Comparison of ENCODE assay signal across 21 cellular contexts in the genomic region with DNA sequence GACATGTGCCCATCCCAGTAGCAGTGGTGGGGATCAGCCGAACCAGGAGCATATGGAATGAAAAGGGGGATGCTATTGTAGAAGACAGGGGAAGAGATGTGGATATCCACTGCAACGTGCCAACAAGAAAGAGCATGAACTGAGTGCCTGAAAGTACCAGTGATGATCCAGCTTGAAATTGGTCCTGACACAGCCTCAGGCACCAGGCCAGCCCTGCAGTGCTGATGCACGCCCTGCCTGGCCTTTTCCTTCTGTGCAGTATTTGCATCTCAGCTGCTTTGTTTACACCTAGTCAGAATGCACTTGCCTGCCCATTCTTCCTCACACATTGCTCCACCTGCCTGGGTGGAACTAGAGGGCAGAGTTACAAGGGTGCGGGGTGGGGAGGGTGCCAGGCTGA. TPM values are rescaled to one million over a fixed set of nuclear protein-coding genes. Genes with fewer than 3 reads are reported as not detected.
DNase-seq lines count a peak whose midpoint lies in the region; ATAC-seq and TF ChIP-seq lines count a peak whose summit lies in the region.
"Had no signal": no experiment of that assay in that cellular context is flagged by ENCODE, and none has a peak within 500 bp of the region (broad histone marks: within the 10 kb centered on the region; RNA-seq: fewer than 3 reads in every experiment).

No MANE protein-coding gene starts in this region.

- no peak overlapping the region for H3K9ac ChIP-seq in SK-N-SH

- H3K9me2 ChIP-seq in SK-N-SH = no peaks in the 10 kb centered on the region

- no peaks in the 10 kb centered on the region for H3K79me2 ChIP-seq in SK-N-SH (ENCODE audit: insufficient read depth)

- H3K9me3 ChIP-seq in SK-N-SH = no peaks in the 10 kb centered on the region
- no peaks in the 10 kb centered on the region for H3K9me3 ChIP-seq in mucosa of descending colon
- no peaks in the 10 kb centered on the region for H3K9me3 ChIP-seq in psoas muscle
- H3K9me3 ChIP-seq: gastroesophageal sphincter, lower lobe of right lung had no signal

- H3K27me3 ChIP-seq in SK-N-SH (ENCODE audit: insufficient read depth) (no peaks in the 10 kb centered on the region), psoas muscle (ENCODE audit: insufficient read depth in 3 of 3, low read length in 2 of 3) (no peaks in the 10 kb centered on the region)
- H3K27me3 ChIP-seq: gastroesophageal sphincter had no signal

- TF ChIP-seq RAD21 in SK-N-SH (IDR thresholded peaks at IDR 0.05; ENCODE audit: low read length) = no peak

- H3K27ac ChIP-seq in SK-N-SH (ENCODE audit: low read depth in 2 of 2, low read length in 1 of 2) (no peak overlapping the region), psoas muscle (no peak overlapping the region), substantia nigra (ENCODE audit: low read depth, low read length, poor library complexity, severe bottlenecking) (no peak overlapping the region)
- H3K27ac ChIP-seq: gastroesophageal sphincter, lower lobe of right lung, SK-N-MC, WERI-Rb-1 had no signal

- TF ChIP-seq EP300 in SK-N-SH (IDR thresholded peaks at IDR 0.05; ENCODE audit: borderline replicate concordance in 1 of 2, low read depth in 1 of 2, low read length in 1 of 2) = no peak

- H3K36me3 ChIP-seq in SK-N-SH (replicated peaks in 1 of 2; ENCODE audit: control insufficient read depth in 1 of 2, insufficient read depth in 2 of 2, low read length in 1 of 2) = peaks cover 0 to 6% of the 10 kb centered on the region in 2 experiments
- no peaks in the 10 kb centered on the region for H3K36me3 ChIP-seq in mucosa of descending colon (ENCODE audit: low read depth)
- H3K36me3 ChIP-seq in psoas muscle (ENCODE audit: insufficient read depth in 1 of 2, low read depth in 1 of 2) = no peaks in the 10 kb centered on the region
- H3K36me3 ChIP-seq: WERI-Rb-1 had no signal

- TF ChIP-seq CTCF in SK-N-SH (IDR thresholded peaks at IDR 0.05) (no peak), mucosa of descending colon (IDR thresholded peaks at IDR 0.05) (no peak), psoas muscle (IDR thresholded peaks at IDR 0.05) (no peak)

- no peak overlapping the region for H3K4me2 ChIP-seq in SK-N-SH

- H3K4me1 ChIP-seq in SK-N-SH (ENCODE audit: control insufficient read depth in 1 of 2, insufficient read depth in 2 of 2, low read depth in 1 of 2, low read length in 1 of 2) (peaks cover 3 to 15% of the 10 kb centered on the region in 2 experiments; a peak in 2 of 4 replicates), mucosa of descending colon (ENCODE audit: low read depth) (peaks cover 10% of the 10 kb centered on the region), psoas muscle (peaks cover 32% of the 10 kb centered on the region)
- H3K4me1 ChIP-seq: lower lobe of right lung had no signal

- H3F3A ChIP-seq in SK-N-SH (replicated peaks; ENCODE audit: insufficient read depth) = peaks cover 10% of the 10 kb centered on the region

- CTCF ChIA-PET in SK-N-SH (lab: Yijun Ruan, JAX) = interaction anchor here (1.2 to 4.6 kb wide), 3 partner anchors 9 to 120 kb away, joined by 4 to 23 read pairs (median 6); no protein-coding TSS in a partner anchor

- no peak overlapping the region for H3K4me3 ChIP-seq in SK-N-SH (ENCODE audit: low read depth in 2 of 2, low read length in 1 of 2)
- no peak overlapping the region for H3K4me3 ChIP-seq in mucosa of descending colon
- no peak overlapping the region for H3K4me3 ChIP-seq in psoas muscle
- H3K4me3 ChIP-seq: gastroesophageal sphincter, lower lobe of right lung, SK-N-MC had no signal

- no peak overlapping the region for H2AFZ ChIP-seq in SK-N-SH (ENCODE audit: low read depth)

- H4K20me1 ChIP-seq in SK-N-SH (ENCODE audit: insufficient read depth) = peaks cover 18% of the 10 kb centered on the region

- POLR2A ChIA-PET in SK-N-SH (lab: Yijun Ruan, JAX) = no interaction called here

- WGBS in SK-N-SH (ENCODE audit: low lambda C conversion rate) = 94% methylated on average over 3 of the region's 4 CpGs
- WGBS in psoas muscle, 3 donors = 82 to 93% (median 85%) methylated on average over 4 of the region's 4 CpGs

- peak; percentile 2 for DNase-seq in NCI-H1436 (lab: John Stamatoyannopoulos, UW)
- DNase-seq in NCI-H1436 treated with DMSO at 0.1 percent for 48 hours (lab: John Stamatoyannopoulos, UW) = no peak
- DNase-seq in NCI-H2196 (lab: John Stamatoyannopoulos, UW; ENCODE audit: unreplicated experiment) = peak; percentile 23
- DNase-seq in SK-N-SH = peak; percentile 24
- DNase-seq in mucosa of descending colon = peak in 2 of 3 donors; percentile 24 to 52
- no peak for DNase-seq in psoas muscle
- DNase-seq in substantia nigra (lab: John Stamatoyannopoulos, UW) = no peak
- DNase-seq in EL = no peak
- DNase-seq: cerebellar nuclear complex; effector CD8-positive, alpha-beta T cell; H7; KBM-7; lower lobe of right lung; posterior cingulate gyrus; stimulated activated CD8-positive, alpha-beta memory T cell treated with anti-CD3 and anti-CD28 coated beads, Interleukin-4, amount 100 ng/mL, for 48 hours; WERI-Rb-1 had no signal

- intact Hi-C loops in mucosa of descending colon (cut with DNase I, micrococcal nuclease) = no loop called here
- intact Hi-C loops in psoas muscle (cut with DNase I) = loop anchor here in 1 of 2 donors (5.0 kb wide), 1 partner anchor 49 kb away; a partner anchor contains a TSS

- ATAC-seq in mucosa of descending colon (peak; percentile 74), psoas muscle (no peak)
- ATAC-seq: activated T-helper 17 cell treated with anti-CD3 and anti-CD28 coated beads, Interleukin-2, amount 50 U/mL, for 72 hours; gastroesophageal sphincter; lower lobe of right lung; sciatic nerve had no signal

TF ChIP-seq in SK-N-SH, 30 proteins besides CTCF, POLR2A, EP300 and RAD21:
- no peak for TF ChIP-seq JUND (IDR thresholded peaks at IDR 0.05)
- TF ChIP-seq, protein P1, sequence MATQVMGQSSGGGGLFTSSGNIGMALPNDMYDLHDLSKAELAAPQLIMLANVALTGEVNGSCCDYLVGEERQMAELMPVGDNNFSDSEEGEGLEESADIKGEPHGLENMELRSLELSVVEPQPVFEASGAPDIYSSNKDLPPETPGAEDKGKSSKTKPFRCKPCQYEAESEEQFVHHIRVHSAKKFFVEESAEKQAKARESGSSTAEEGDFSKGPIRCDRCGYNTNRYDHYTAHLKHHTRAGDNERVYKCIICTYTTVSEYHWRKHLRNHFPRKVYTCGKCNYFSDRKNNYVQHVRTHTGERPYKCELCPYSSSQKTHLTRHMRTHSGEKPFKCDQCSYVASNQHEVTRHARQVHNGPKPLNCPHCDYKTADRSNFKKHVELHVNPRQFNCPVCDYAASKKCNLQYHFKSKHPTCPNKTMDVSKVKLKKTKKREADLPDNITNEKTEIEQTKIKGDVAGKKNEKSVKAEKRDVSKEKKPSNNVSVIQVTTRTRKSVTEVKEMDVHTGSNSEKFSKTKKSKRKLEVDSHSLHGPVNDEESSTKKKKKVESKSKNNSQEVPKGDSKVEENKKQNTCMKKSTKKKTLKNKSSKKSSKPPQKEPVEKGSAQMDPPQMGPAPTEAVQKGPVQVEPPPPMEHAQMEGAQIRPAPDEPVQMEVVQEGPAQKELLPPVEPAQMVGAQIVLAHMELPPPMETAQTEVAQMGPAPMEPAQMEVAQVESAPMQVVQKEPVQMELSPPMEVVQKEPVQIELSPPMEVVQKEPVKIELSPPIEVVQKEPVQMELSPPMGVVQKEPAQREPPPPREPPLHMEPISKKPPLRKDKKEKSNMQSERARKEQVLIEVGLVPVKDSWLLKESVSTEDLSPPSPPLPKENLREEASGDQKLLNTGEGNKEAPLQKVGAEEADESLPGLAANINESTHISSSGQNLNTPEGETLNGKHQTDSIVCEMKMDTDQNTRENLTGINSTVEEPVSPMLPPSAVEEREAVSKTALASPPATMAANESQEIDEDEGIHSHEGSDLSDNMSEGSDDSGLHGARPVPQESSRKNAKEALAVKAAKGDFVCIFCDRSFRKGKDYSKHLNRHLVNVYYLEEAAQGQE (IDR thresholded peaks at IDR 0.05; ENCODE audit: low read depth, low read length) = no peak
- TF ChIP-seq TCF12 (IDR thresholded peaks at IDR 0.05) = no peak
- TF ChIP-seq, protein P2, sequence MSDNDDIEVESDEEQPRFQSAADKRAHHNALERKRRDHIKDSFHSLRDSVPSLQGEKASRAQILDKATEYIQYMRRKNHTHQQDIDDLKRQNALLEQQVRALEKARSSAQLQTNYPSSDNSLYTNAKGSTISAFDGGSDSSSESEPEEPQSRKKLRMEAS (IDR thresholded peaks at IDR 0.05; ENCODE audit: low read depth) = no peak
- TF ChIP-seq POLR2AphosphoS5 (IDR thresholded peaks at IDR 0.05; ENCODE audit: low read depth, low read length) = no peak
- TF ChIP-seq MXI1 (IDR thresholded peaks at IDR 0.05; ENCODE audit: low read depth, low read length) = no peak
- TF ChIP-seq ELF1 (IDR thresholded peaks at IDR 0.05) = no peak

RNA-seq across cellular contexts. Expression of a gene that starts 50.3 kb away (rescaled TPM):
- polyA plus RNA-seq in SK-N-SH (2012; rRNA removed) (0.26 and 0.69 TPM in 2 replicates), psoas muscle (under 1 TPM; 0.05 to 0.44 (median 0.06) TPM)
- polyA plus RNA-seq in SK-N-SH (2012; cell fraction: cytosol; rRNA removed) = 0.17 TPM in 1 of 2 replicates, not detected in the other
- 3.6 and 6.6 TPM in 2 replicates for polyA plus RNA-seq in SK-N-SH (2012; cell fraction: nucleus; rRNA removed)
- total RNA-seq in mucosa of descending colon (10 to 100 TPM in 1 of 3 donors, 1 to 10 TPM in 2; 6.9 to 14.2 (median 7.4) TPM), psoas muscle (under 1 TPM in 3 of 4 donors, not detected in 1; 0.42 to 0.79 (median 0.71) TPM)
- total RNA-seq: A172 had no signal

Comparison
In these comparisons a context has a peak if more than half of its experiments do, and no peak if none do; other contexts are left out.
1. DNase-seq: peak in NCI-H1436 (single experiment), NCI-H2196 (single experiment), SK-N-SH (single experiment) and mucosa of descending colon (2 of 3); none in NCI-H1436 treated with DMSO at 0.1 percent for 48 hours (single experiment), psoas muscle (0 of 2), substantia nigra (0 of 49) and EL (single experiment).
2. RNA of a gene that starts 50.3 kb away (total RNA-seq): 6.9 to 14.2 TPM in mucosa of descending colon; 0.42 to 0.79 TPM in psoas muscle; every median in the first group is over 4 times any median in the second.